15 cellular contexts compared by ENCODE assay signal in the genomic region with DNA sequence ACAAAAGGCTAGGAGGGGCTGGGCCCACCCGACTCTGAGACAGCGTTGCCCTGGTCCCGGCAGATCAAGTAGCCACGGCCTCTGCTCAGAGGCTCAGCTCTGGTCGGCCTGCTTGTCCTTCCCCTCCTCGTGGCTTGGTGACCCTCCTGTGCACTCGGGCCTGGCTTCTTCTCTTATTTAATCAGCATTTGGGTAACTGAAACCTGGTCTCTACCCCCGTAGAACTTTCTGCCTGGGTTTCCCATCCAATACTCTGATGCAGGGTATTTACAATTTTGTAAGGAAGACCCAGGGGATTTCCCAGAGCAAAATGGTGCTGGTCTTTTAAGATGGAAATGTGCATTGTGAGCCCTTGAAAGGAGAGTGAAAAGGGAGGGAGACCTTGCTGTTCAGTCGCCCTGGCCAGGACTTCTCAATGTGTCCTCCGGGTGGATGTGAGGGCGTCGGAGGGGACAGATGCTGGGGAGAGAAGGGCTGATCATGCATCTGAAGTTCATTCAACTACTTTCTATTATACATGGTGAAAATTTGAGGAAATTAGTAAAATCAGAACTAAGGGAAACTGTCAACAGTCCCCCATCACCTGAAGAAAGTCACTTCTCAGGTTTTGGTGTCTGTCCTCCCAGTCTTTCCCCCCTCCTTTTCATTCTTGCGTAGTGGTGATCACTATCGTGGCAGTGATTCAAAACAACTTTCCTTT. TPM values are rescaled to one million over a fixed set of nuclear protein-coding genes. Genes with fewer than 3 reads are reported as not detected.
DNase-seq lines count a peak whose midpoint lies in the region; ATAC-seq, FAIRE-seq and TF ChIP-seq lines count a peak whose summit lies in the region.
"Had no signal": no experiment of that assay in that cellular context is flagged by ENCODE, and none has a peak within 500 bp of the region (broad histone marks: within the 10 kb centered on the region; RNA-seq: fewer than 3 reads in every experiment).

No MANE protein-coding gene starts in this region.

- DNase-seq in GM18507 (ENCODE audit: extremely low spot score, insufficient read length, low read depth) (no peak), H7 (peak; percentile 66), nephron progenitor cell (no peak), upper lobe of right lung (no peak), dedifferentiated amniotic fluid mesenchymal stem cell (ENCODE audit: extremely low spot score) (no peak), HuH-7.5 (ENCODE audit: low spot score) (no peak)
- no peak for DNase-seq in activated T-helper 1 cell treated with anti-CD3 and anti-CD28 coated beads, Interleukin-12 subunit alpha, Interleukin-12 subunit beta, Interleukin-2, Interleukin-4 antibody, amounts not matched to agents 30 ng/mL and 10 ng/mL and 1 ng/mL, durations not matched to agents 14 hours and 24 hours and 36 hours (ENCODE audit: low spot score)
- DNase-seq: activated effector memory CD4-positive, alpha-beta T cell treated with Interleukin-2 at 50 U/mL for 16 hours; Karpas-422; NCI-H2227 treated with DMSO at 0.1 percent for 48 hours; T1000 had no signal

- TF ChIP-seq CTCF in nephron progenitor cell (IDR thresholded peaks at IDR 0.05) (no peak), upper lobe of right lung (IDR thresholded peaks at IDR 0.05) (no peak)

- ATAC-seq in upper lobe of right lung (no peak), HG03135 (IDR thresholded peaks at IDR 0.05; ENCODE audit: unreplicated experiment) (no peak)

- no peaks in the 10 kb centered on the region for H3K27me3 Mint-ChIP-seq in activated T-helper 1 cell treated with anti-CD3 and anti-CD28 coated beads, Interleukin-12 subunit alpha, Interleukin-12 subunit beta, Interleukin-2, Interleukin-4 antibody, amounts not matched to agents 30 ng/mL and 10 ng/mL and 1 ng/mL, durations not matched to agents 14 hours and 24 hours and 36 hours (ENCODE audit: insufficient read depth)
- peaks cover 30% of the 10 kb centered on the region for H3K27me3 Mint-ChIP-seq in nephron progenitor cell (ENCODE audit: low read depth, poor library complexity)

- H3K4me3 ChIP-seq in H7 (ENCODE audit: insufficient read depth, low read depth, low read length) (no peak overlapping the region), upper lobe of right lung (no peak overlapping the region)

- H3K4me1 Mint-ChIP-seq in activated T-helper 1 cell treated with anti-CD3 and anti-CD28 coated beads, Interleukin-12 subunit alpha, Interleukin-12 subunit beta, Interleukin-2, Interleukin-4 antibody, amounts not matched to agents 30 ng/mL and 10 ng/mL and 1 ng/mL, durations not matched to agents 14 hours and 24 hours and 36 hours (ENCODE audit: low read depth), result peaks cover 70% of the 10 kb centered on the region
- peaks cover 31% of the 10 kb centered on the region for H3K4me1 Mint-ChIP-seq in nephron progenitor cell

- peak overlapping the region; percentile 15 for H3K4me3 Mint-ChIP-seq in activated T-helper 1 cell treated with anti-CD3 and anti-CD28 coated beads, Interleukin-12 subunit alpha, Interleukin-12 subunit beta, Interleukin-2, Interleukin-4 antibody, amounts not matched to agents 30 ng/mL and 10 ng/mL and 1 ng/mL, durations not matched to agents 14 hours and 24 hours and 36 hours
- peak overlapping the region; percentile 52 for H3K4me3 Mint-ChIP-seq in nephron progenitor cell

- peak; percentile 77 for FAIRE-seq in GM18507 (lab: Jason Lieb, UNC)
- FAIRE-seq: colon, D721Med, keratinocyte had no signal

- H3K27me3 ChIP-seq in H7 (ENCODE audit: control insufficient read depth, insufficient read depth, low read length), result no peaks in the 10 kb centered on the region
- no peaks in the 10 kb centered on the region for H3K27me3 ChIP-seq in upper lobe of right lung

- H3K27ac ChIP-seq in upper lobe of right lung, result no peak overlapping the region

- intact Hi-C loops in activated T-helper 1 cell treated with anti-CD3 and anti-CD28 coated beads, Interleukin-12 subunit alpha, Interleukin-12 subunit beta, Interleukin-2, Interleukin-4 antibody, amounts not matched to agents 30 ng/mL and 10 ng/mL and 1 ng/mL, durations not matched to agents 14 hours and 24 hours and 36 hours (cut with micrococcal nuclease), result loop anchor here (2.0 to 10.0 kb wide), 2 partner anchors 15 to 883 kb away; no protein-coding TSS in a partner anchor
- intact Hi-C loops in upper lobe of right lung (cut with DNase I), result no loop called here

- no peaks in the 10 kb centered on the region for H3K9me3 ChIP-seq in upper lobe of right lung

- H3K4me1 ChIP-seq in upper lobe of right lung, result peaks cover 4% of the 10 kb centered on the region

- H3K9me3 Mint-ChIP-seq in activated T-helper 1 cell treated with anti-CD3 and anti-CD28 coated beads, Interleukin-12 subunit alpha, Interleukin-12 subunit beta, Interleukin-2, Interleukin-4 antibody, amounts not matched to agents 30 ng/mL and 10 ng/mL and 1 ng/mL, durations not matched to agents 14 hours and 24 hours and 36 hours, result peaks cover 25% of the 10 kb centered on the region
- H3K9me3 Mint-ChIP-seq in nephron progenitor cell, result peaks cover 42% of the 10 kb centered on the region

- H3K36me3 Mint-ChIP-seq in activated T-helper 1 cell treated with anti-CD3 and anti-CD28 coated beads, Interleukin-12 subunit alpha, Interleukin-12 subunit beta, Interleukin-2, Interleukin-4 antibody, amounts not matched to agents 30 ng/mL and 10 ng/mL and 1 ng/mL, durations not matched to agents 14 hours and 24 hours and 36 hours (ENCODE audit: low read depth), result peaks cover 28% of the 10 kb centered on the region
- H3K36me3 Mint-ChIP-seq in nephron progenitor cell (ENCODE audit: low read depth), result peaks cover 10% of the 10 kb centered on the region

- H3K27ac Mint-ChIP-seq in activated T-helper 1 cell treated with anti-CD3 and anti-CD28 coated beads, Interleukin-12 subunit alpha, Interleukin-12 subunit beta, Interleukin-2, Interleukin-4 antibody, amounts not matched to agents 30 ng/mL and 10 ng/mL and 1 ng/mL, durations not matched to agents 14 hours and 24 hours and 36 hours, result peak overlapping the region; percentile 36
- H3K27ac Mint-ChIP-seq in nephron progenitor cell, result no peak overlapping the region

- H3K36me3 ChIP-seq in H7 (replicated peaks; ENCODE audit: control insufficient read depth, insufficient read depth, low read length), result no peaks in the 10 kb centered on the region
- H3K36me3 ChIP-seq in upper lobe of right lung, result no peaks in the 10 kb centered on the region

RNA-seq across cellular contexts. Expression of a gene that starts 17.6 kb away (rescaled TPM):
- 3.8 and 13.2 TPM in 2 replicates for total RNA-seq in H7 (2014; rRNA removed; shearing (Covaris generic))
- total RNA-seq in activated T-helper 1 cell treated with anti-CD3 and anti-CD28 coated beads, Interleukin-12 subunit alpha, Interleukin-12 subunit beta, Interleukin-2, Interleukin-4 antibody, amounts not matched to agents 30 ng/mL and 10 ng/mL and 1 ng/mL, durations not matched to agents 14 hours and 24 hours and 36 hours, result 0.42 and 0.65 TPM in 2 replicates
- total RNA-seq in upper lobe of right lung, result 9.1 TPM
